In genomic region chr11:75201771-75202170, GRCh38 we compare ENCODE assay signal across 15 cellular contexts. TPM values are rescaled to one million over a fixed set of nuclear protein-coding genes. Genes with fewer than 3 reads are reported as not detected.
DNase-seq lines count a peak whose midpoint lies in the region; ATAC-seq and TF ChIP-seq lines count a peak whose summit lies in the region.
"Had no signal": no experiment of that assay in that cellular context is flagged by ENCODE, and none has a peak within 500 bp of the region (broad histone marks: within the 10 kb centered on the region; RNA-seq: fewer than 3 reads in every experiment).

No MANE protein-coding gene starts in this region.

- CTCF ChIA-PET in mammary epithelial cell (lab: Charles Lee; ENCODE audit: low non-redundant PET): no interaction called here

- H3K36me3 ChIP-seq in HAP-1 (replicated peaks) (no peaks in the 10 kb centered on the region), osteoblast (ENCODE audit: insufficient read depth, low read length) (no peaks in the 10 kb centered on the region), mammary epithelial cell (ENCODE audit: insufficient read depth, low read length) (no peaks in the 10 kb centered on the region)
- H3K36me3 ChIP-seq: BE2C had no signal

- DNase-seq in HAP-1 (ENCODE audit: low spot score in 2 of 2) (peak; percentile 41 to 63), osteoblast (ENCODE audit: insufficient read length, low spot score, missing footprints) (peak; percentile 8), mammary epithelial cell (no peak), NCI-H1092 (lab: John Stamatoyannopoulos, UW) (no peak)
- DNase-seq: BE2C; CD4-positive, alpha-beta memory T cell; DMS153; H9 had no signal

- H3K36me3 Mint-ChIP-seq in dendritic cell treated with granulocyte-macrophage colony-stimulating factor and Interleukin-4, amounts not matched to agents 40 ng/mL and 50 ng/mL, for 4 days (ENCODE audit: low read depth): peaks cover 100% of the 10 kb centered on the region
- H3K36me3 Mint-ChIP-seq: CD4-positive, alpha-beta memory T cell had no signal

- intact Hi-C loops in dendritic cell treated with granulocyte-macrophage colony-stimulating factor and Interleukin-4, amounts not matched to agents 40 ng/mL and 50 ng/mL, for 4 days (cut with micrococcal nuclease): no loop called here
- intact Hi-C loops in mammary epithelial cell (cut with micrococcal nuclease): no loop called here

- H3K9me3 ChIP-seq in HAP-1: no peaks in the 10 kb centered on the region
- no peaks in the 10 kb centered on the region for H3K9me3 ChIP-seq in osteoblast (ENCODE audit: low read depth, low read length)
- no peaks in the 10 kb centered on the region for H3K9me3 ChIP-seq in mammary epithelial cell (replicated peaks; ENCODE audit: insufficient read depth, low read length)
- H3K9me3 ChIP-seq: A549, BE2C had no signal

- H3K27me3 ChIP-seq in HAP-1 (ENCODE audit: low read depth) (no peaks in the 10 kb centered on the region), osteoblast (ENCODE audit: insufficient read depth, low read length) (peaks cover 7% of the 10 kb centered on the region), mammary epithelial cell (ENCODE audit: insufficient read depth, low read length) (no peaks in the 10 kb centered on the region)
- H3K27me3 ChIP-seq: BE2C had no signal

- no peak overlapping the region for H3K4me3 Mint-ChIP-seq in dendritic cell treated with granulocyte-macrophage colony-stimulating factor and Interleukin-4, amounts not matched to agents 40 ng/mL and 50 ng/mL, for 4 days
- H3K4me3 Mint-ChIP-seq: CD4-positive, alpha-beta memory T cell; H9 had no signal

- dilution Hi-C loops in mammary epithelial cell (cut with HindIII; ENCODE audit: low sequenced_read_pairs): no loop called here

- H4K20me1 ChIP-seq in osteoblast (ENCODE audit: insufficient read depth, low read length): no peaks in the 10 kb centered on the region
- H4K20me1 ChIP-seq in mammary epithelial cell (ENCODE audit: insufficient read depth, low read length): no peaks in the 10 kb centered on the region

- H3K4me1 ChIP-seq in HAP-1 (peaks cover 6% of the 10 kb centered on the region), osteoblast (ENCODE audit: insufficient read depth, low read length) (no peaks in the 10 kb centered on the region), mammary epithelial cell (ENCODE audit: insufficient read depth, low read length) (no peaks in the 10 kb centered on the region)

- no peak overlapping the region for H3K9ac ChIP-seq in mammary epithelial cell (ENCODE audit: insufficient read depth, low read length)

- in situ Hi-C loops in HAP-1 (cut with MboI; ENCODE audit: low sequenced_read_pairs) (no loop called here), mammary epithelial cell (cut with MboI; ENCODE audit: low sequenced_read_pairs in 2 of 2) (loop anchor here (5.0 to 10.0 kb wide), 2 partner anchors 54 to 57 kb away; no protein-coding TSS in a partner anchor)

- H3K4me2 ChIP-seq in osteoblast (ENCODE audit: insufficient read depth, low read length): no peak overlapping the region
- no peak overlapping the region for H3K4me2 ChIP-seq in mammary epithelial cell (ENCODE audit: insufficient read depth, low read depth, low read length)
- H3K4me2 ChIP-seq: A549 had no signal

- no TSS peak for BruUV-seq in mammary epithelial cell (replicated peaks; lab: Mats Ljungman, UMichigan)

- peaks cover 86% of the 10 kb centered on the region for H3K4me1 Mint-ChIP-seq in dendritic cell treated with granulocyte-macrophage colony-stimulating factor and Interleukin-4, amounts not matched to agents 40 ng/mL and 50 ng/mL, for 4 days (ENCODE audit: low read depth)
- H3K4me1 Mint-ChIP-seq: CD4-positive, alpha-beta memory T cell had no signal

- TF ChIP-seq CTCF in osteoblast (IDR thresholded peaks at IDR 0.05; ENCODE audit: extremely low read depth, low read depth, low read length) (no peak), mammary epithelial cell (conservative IDR thresholded peaks at IDR 0.05 in 1 of 2, IDR thresholded peaks at IDR 0.05 in 1 of 2; ENCODE audit: extremely low read depth in 1 of 2, insufficient read depth in 1 of 2, low read depth in 1 of 2, low read length in 2 of 2) (no peak)

- no peak overlapping the region for H2AFZ ChIP-seq in osteoblast (ENCODE audit: low read length)
- no peak overlapping the region for H2AFZ ChIP-seq in mammary epithelial cell (ENCODE audit: low read depth, low read length)

- H3K9me3 Mint-ChIP-seq in dendritic cell treated with granulocyte-macrophage colony-stimulating factor and Interleukin-4, amounts not matched to agents 40 ng/mL and 50 ng/mL, for 4 days: no peaks in the 10 kb centered on the region
- H3K9me3 Mint-ChIP-seq: H9 had no signal

- H3K27ac ChIP-seq in osteoblast (ENCODE audit: low read depth, low read length) (no peak overlapping the region), mammary epithelial cell (ENCODE audit: insufficient read depth, low read depth, low read length) (no peak overlapping the region)
- H3K27ac ChIP-seq: A549, C4-2B, HL-60 had no signal

- no peak for ATAC-seq in HG03135 (IDR thresholded peaks at IDR 0.05; ENCODE audit: unreplicated experiment)
- ATAC-seq: A549, K562 had no signal

- no peak overlapping the region for H3K4me3 ChIP-seq in HAP-1
- H3K4me3 ChIP-seq in osteoblast (ENCODE audit: insufficient read depth, low read length): no peak overlapping the region
- H3K4me3 ChIP-seq in mammary epithelial cell (replicated peaks in 1 of 3; ENCODE audit: insufficient read depth in 1 of 3, low read depth in 2 of 3, low read length in 3 of 3): no peak overlapping the region
- H3K4me3 ChIP-seq: A549, K562 had no signal

- H3K27ac Mint-ChIP-seq in dendritic cell treated with granulocyte-macrophage colony-stimulating factor and Interleukin-4, amounts not matched to agents 40 ng/mL and 50 ng/mL, for 4 days: peak overlapping the region; percentile 77
- H3K27ac Mint-ChIP-seq: CD4-positive, alpha-beta memory T cell; H9 had no signal

- H3K27me3 Mint-ChIP-seq in dendritic cell treated with granulocyte-macrophage colony-stimulating factor and Interleukin-4, amounts not matched to agents 40 ng/mL and 50 ng/mL, for 4 days: peaks cover 19% of the 10 kb centered on the region

- H3K79me2 ChIP-seq in osteoblast (ENCODE audit: insufficient read depth, low read length) (no peaks in the 10 kb centered on the region), mammary epithelial cell (ENCODE audit: insufficient read depth, low read length) (no peaks in the 10 kb centered on the region)

- 58% methylated on average over 3 of the region's 3 CpGs for WGBS in mammary epithelial cell (ENCODE audit: low coverage, missing lambda C conversion rate)

RNA-seq across cellular contexts. Expression of gene TPBGL, which starts 38.8 kb away (rescaled TPM):
- total RNA-seq in osteoblast (not detected in 2 replicates), mammary epithelial cell (under 1 TPM in 1 of 2 donors, not detected in 1; 0.21 TPM)
- 0.01 TPM for polyA plus RNA-seq in mammary epithelial cell
- polyA minus RNA-seq in mammary epithelial cell: not detected
- polyA plus RNA-seq: AG04450 had no signal

RNA-seq across cellular contexts. Expression of gene SLCO2B1, which starts 50.9 kb away (rescaled TPM):
- total RNA-seq in osteoblast (under 0.01 and 0.72 TPM in 2 replicates), mammary epithelial cell (not detected)
- not detected for polyA plus RNA-seq in mammary epithelial cell
- not detected for polyA minus RNA-seq in mammary epithelial cell
- total RNA-seq: H9 had no signal
- polyA plus RNA-seq: AG04450; CD4-positive, alpha-beta memory T cell had no signal

Comparison
In these comparisons a context has a peak if more than half of its experiments do, and no peak if none do; other contexts are left out.
1. DNase-seq: peak in HAP-1 (2 of 2) and osteoblast (single experiment); none in mammary epithelial cell (single experiment) and NCI-H1092 (single experiment).